In genomic region chr6:4924872-4925271, GRCh38 we compare ENCODE assay signal across 19 cellular contexts.
A peak's percentile ranks its signal among the peaks of the same experiment; 100 is the strongest.
DNase-seq lines count a peak whose midpoint lies in the region; ATAC-seq, FAIRE-seq and TF ChIP-seq lines count a peak whose summit lies in the region.
"Had no signal": no experiment of that assay in that cellular context is flagged by ENCODE, and none has a peak within 500 bp of the region (broad histone marks: within the 10 kb centered on the region; RNA-seq: fewer than 3 reads in every experiment).

No MANE protein-coding gene starts in this region.

- H3K79me2 ChIP-seq in H9 (ENCODE audit: insufficient read depth, low read length) (peaks cover 24% of the 10 kb centered on the region; the same call in 1 of the 2 replicates), H1 (ENCODE audit: control insufficient read depth in 1 of 2, insufficient read depth in 2 of 2, low read length in 2 of 2) (peaks cover 3 to 96% of the 10 kb centered on the region in 2 experiments; a peak in 3 of 4 replicates), osteoblast (ENCODE audit: insufficient read depth, low read length) (peaks cover 19% of the 10 kb centered on the region)

- H3T11ph ChIP-seq in H9 (ENCODE audit: low read length), result no peak overlapping the region

- H3K36me3 ChIP-seq in H1 (ENCODE audit: control insufficient read depth in 2 of 4, insufficient read depth in 4 of 4, low read length in 3 of 4) (no peaks in the 10 kb centered on the region), osteoblast (ENCODE audit: insufficient read depth, low read length) (no peaks in the 10 kb centered on the region), upper lobe of left lung (no peaks in the 10 kb centered on the region)

- H4K91ac ChIP-seq in H9 (ENCODE audit: insufficient read length, low read depth, low read length) (no peak overlapping the region), H1 (replicated peaks; ENCODE audit: insufficient read length, low read length) (peak overlapping the region; percentile 87)

- no peak overlapping the region for H3K9ac ChIP-seq in H9 (ENCODE audit: extremely low read depth, insufficient read length, low read length)
- no peak overlapping the region for H3K9ac ChIP-seq in H1 (replicated peaks in 1 of 4; ENCODE audit: extremely low read depth in 1 of 4, low read depth in 3 of 4, low read length in 3 of 4)

- TF ChIP-seq RAD21 in H1 (IDR thresholded peaks at IDR 0.05 in 1 of 2, conservative IDR thresholded peaks at IDR 0.05 in 1 of 2; ENCODE audit: low read depth in 2 of 2, low read length in 2 of 2), result no peak

- H2BK5ac ChIP-seq in H9 (ENCODE audit: insufficient read length, low read length), result no peak overlapping the region
- H2BK5ac ChIP-seq in H1 (ENCODE audit: low read depth, low read length), result no peak overlapping the region

- H3K4me3 Mint-ChIP-seq in H9 (no peak overlapping the region; a peak in 1 of 5 replicates), type B pancreatic cell (peak overlapping the region; percentile 77)
- H3K4me3 Mint-ChIP-seq: CD8-positive, alpha-beta T cell had no signal

- H3K4me1 Mint-ChIP-seq in H9 (peaks cover 77 to 79% of the 10 kb centered on the region in 2 experiments), type B pancreatic cell (ENCODE audit: unreplicated experiment) (peaks cover 19% of the 10 kb centered on the region)

- H3K4me1 ChIP-seq in H9 (ENCODE audit: insufficient read depth, low read length), result peaks cover 20% of the 10 kb centered on the region
- peaks cover 2 to 20% (median 18%) of the 10 kb centered on the region in 4 experiments; a peak in 6 of 7 replicates for H3K4me1 ChIP-seq in H1 (replicated peaks in 1 of 4; ENCODE audit: control insufficient read depth in 3 of 4, insufficient read depth in 4 of 4, low read length in 3 of 4)
- H3K4me1 ChIP-seq in osteoblast (ENCODE audit: insufficient read depth, low read length), result peaks cover 8% of the 10 kb centered on the region
- H3K4me1 ChIP-seq in upper lobe of left lung, result peaks cover 0 to under 1% (median 0%) of the 10 kb centered on the region in 4 donors

- H3K4me2 ChIP-seq in H9 (ENCODE audit: insufficient read depth, insufficient read length, low read length), result no peak overlapping the region
- H3K4me2 ChIP-seq in H1 (ENCODE audit: insufficient read depth in 1 of 2, low read depth in 2 of 2, low read length in 2 of 2), result 0 out of 4 replicates have a peak overlapping the region, but pooled peaks of 1 of the 2 experiments have one; percentile 12
- H3K4me2 ChIP-seq in osteoblast (ENCODE audit: insufficient read depth, low read length), result no peak overlapping the region

- H2BK20ac ChIP-seq in H9 (ENCODE audit: low read depth, low read length, poor library complexity, severe bottlenecking), result no peak overlapping the region
- H2BK20ac ChIP-seq in H1 (ENCODE audit: low read length), result no peak overlapping the region

- POLR2A ChIA-PET in H1 (lab: Charles Lee; ENCODE audit: partially characterized antibody), result interaction anchor here (1.6 kb wide), 1 partner anchor 33 kb away, joined by 4 read pairs; no protein-coding TSS in a partner anchor

- CTCF ChIA-PET in H1 (lab: Charles Lee; ENCODE audit: partially characterized antibody), result interaction anchor here (0.9 kb wide), 1 partner anchor 19 kb away, joined by 3 read pairs; no protein-coding TSS in a partner anchor

- FAIRE-seq in H1 (lab: Jason Lieb, UNC), result no peak
- FAIRE-seq: G401.6, GM18507, H54 had no signal

- H4K8ac ChIP-seq in H9 (replicated peaks; ENCODE audit: insufficient read length, low read depth, low read length) (no peak overlapping the region), H1 (ENCODE audit: extremely low read depth, insufficient read depth, low read length) (no peak overlapping the region)

- H2BK15ac ChIP-seq in H9 (ENCODE audit: low read depth, low read length), result no peak overlapping the region
- no peak overlapping the region for H2BK15ac ChIP-seq in H1 (ENCODE audit: low read length)

- H3K27me3 Mint-ChIP-seq in H9 (ENCODE audit: low read depth), result no peaks in the 10 kb centered on the region
- no peaks in the 10 kb centered on the region for H3K27me3 Mint-ChIP-seq in type B pancreatic cell

- no peak overlapping the region for H3K4ac ChIP-seq in H9 (ENCODE audit: low read depth, low read length)
- H3K4ac ChIP-seq in H1 (replicated peaks; ENCODE audit: insufficient read length, low read depth, low read length), result peak overlapping the region; percentile 91

- H2BK12ac ChIP-seq in H9 (ENCODE audit: insufficient read length, low read depth, low read length) (no peak overlapping the region), H1 (ENCODE audit: low read depth, low read length) (no peak overlapping the region)

- H4K20me1 ChIP-seq in H9 (ENCODE audit: control insufficient read depth, insufficient read depth, insufficient read length) (no peaks in the 10 kb centered on the region), H1 (replicated peaks in 1 of 2; ENCODE audit: control insufficient read depth in 1 of 2, insufficient read depth in 2 of 2, low read length in 2 of 2) (peaks cover 17 to 24% of the 10 kb centered on the region in 2 experiments), osteoblast (ENCODE audit: insufficient read depth, low read length) (peaks cover 9% of the 10 kb centered on the region)

- H3K79me1 ChIP-seq in H9 (ENCODE audit: insufficient read depth, low read depth, low read length, poor library complexity, severe bottlenecking), result peaks cover 6% of the 10 kb centered on the region
- peaks cover 11% of the 10 kb centered on the region for H3K79me1 ChIP-seq in H1 (ENCODE audit: low read depth, low read length)

- H3K4me3 ChIP-seq in H1 (ENCODE audit: extremely low read depth in 1 of 4, insufficient read depth in 2 of 4, low read depth in 3 of 4, low read length in 4 of 4), result no peak overlapping the region
- no peak overlapping the region for H3K4me3 ChIP-seq in osteoblast (ENCODE audit: insufficient read depth, low read length)
- H3K4me3 ChIP-seq in upper lobe of left lung, result no peak overlapping the region

- H3K23ac ChIP-seq in H9 (ENCODE audit: insufficient read length, low read depth, low read length) (no peak overlapping the region), H1 (ENCODE audit: insufficient read length) (no peak overlapping the region)

- H3K27ac ChIP-seq in H9 (ENCODE audit: insufficient read length, low read depth, low read length) (peak overlapping the region; percentile 3), H1 (ENCODE audit: low read depth, low read length) (no peak overlapping the region), osteoblast (ENCODE audit: low read depth, low read length) (no peak overlapping the region), upper lobe of left lung (no peak overlapping the region)

- no peak for ATAC-seq in upper lobe of left lung (ENCODE audit: low FRiP score in 2 of 2)
- ATAC-seq: CD8-positive, alpha-beta T cell; Panc1 had no signal

- no CpG with 5 or more reads among the region's 5 CpGs for WGBS in H9 (ENCODE audit: extremely low coverage, insufficient read length, low lambda C conversion rate)
- 93% methylated on average over 5 of the region's 5 CpGs; no CpG with 5 or more reads in 1 of the 2 experiments for WGBS in H1 (ENCODE audit: extremely low coverage in 1 of 2, insufficient coverage in 1 of 2, insufficient read length in 1 of 2, insufficient replicate concordance in 2 of 2, low coverage in 1 of 2, low lambda C conversion rate in 2 of 2, missing lambda C conversion rate in 1 of 2), 2 experiments
- WGBS in upper lobe of left lung, 2 donors, result 84 to 90% methylated on average over 5 of the region's 5 CpGs

- H2AK5ac ChIP-seq in H9 (ENCODE audit: insufficient read length, low read length), result no peak overlapping the region
- no peak overlapping the region for H2AK5ac ChIP-seq in H1 (ENCODE audit: low read depth, low read length)

- H3K27me3 ChIP-seq in H9 (ENCODE audit: insufficient read depth, low read length) (no peaks in the 10 kb centered on the region), H1 (replicated peaks in 1 of 4; ENCODE audit: control insufficient read depth in 3 of 4, extremely low read depth in 1 of 4, insufficient read depth in 3 of 4, low read length in 3 of 4) (no peaks in the 10 kb centered on the region), osteoblast (ENCODE audit: insufficient read depth, low read length) (no peaks in the 10 kb centered on the region), upper lobe of left lung (no peaks in the 10 kb centered on the region)

- H2AFZ ChIP-seq in H9 (ENCODE audit: low read length) (no peak overlapping the region), H1 (ENCODE audit: low read length) (no peak overlapping the region), osteoblast (ENCODE audit: low read length) (no peak overlapping the region)

- H4K5ac ChIP-seq in H9 (ENCODE audit: insufficient read length, low read depth, low read length) (no peak overlapping the region), H1 (ENCODE audit: insufficient read length, low read depth, low read length) (no peak overlapping the region)

- no peak overlapping the region for H3K18ac ChIP-seq in H9 (ENCODE audit: insufficient read length, low read depth, low read length)
- 0 out of 2 replicates have a peak overlapping the region, but pooled peaks have one; percentile 4 for H3K18ac ChIP-seq in H1 (ENCODE audit: extremely low read depth, low read length)

- peaks cover 1 to 13% (median 11%) of the 10 kb centered on the region in 3 experiments; a peak in 5 of 7 replicates for H3K36me3 Mint-ChIP-seq in H9 (ENCODE audit: insufficient read depth in 1 of 3, low read depth in 3 of 3)
- peaks cover 30% of the 10 kb centered on the region for H3K36me3 Mint-ChIP-seq in type B pancreatic cell

- TF ChIP-seq POLR2A in H1 (IDR thresholded peaks at IDR 0.05; ENCODE audit: control extremely low read depth in 1 of 2, low read depth in 2 of 2, low read length in 2 of 2) (0 out of 3 replicates have a peak, but pooled peaks of 1 of the 2 experiments have one; percentile 11), upper lobe of left lung (IDR thresholded peaks at IDR 0.05) (no peak)

- no peaks in the 10 kb centered on the region for H3K9me3 ChIP-seq in H9 (ENCODE audit: control insufficient read depth, low read depth, low read length)
- H3K9me3 ChIP-seq in H1 (ENCODE audit: insufficient read depth in 2 of 2, low read depth in 1 of 2, low read length in 1 of 2), result no peaks in the 10 kb centered on the region
- no peaks in the 10 kb centered on the region for H3K9me3 ChIP-seq in osteoblast (ENCODE audit: low read depth, low read length)
- H3K9me3 ChIP-seq in upper lobe of left lung, result no peaks in the 10 kb centered on the region

- no peak for TF ChIP-seq CTCF in H9 (conservative IDR thresholded peaks at IDR 0.05)
- no peak for TF ChIP-seq CTCF in H1 (IDR thresholded peaks at IDR 0.05; ENCODE audit: control extremely low read depth in 1 of 3, insufficient read depth in 1 of 3, low read depth in 1 of 3, low read length in 3 of 3)
- TF ChIP-seq CTCF in type B pancreatic cell (conservative IDR thresholded peaks at IDR 0.05), result no peak
- TF ChIP-seq CTCF in osteoblast (IDR thresholded peaks at IDR 0.05; ENCODE audit: extremely low read depth, low read depth, low read length), result no peak
- no peak for TF ChIP-seq CTCF in upper lobe of left lung (IDR thresholded peaks at IDR 0.05)

- H3K56ac ChIP-seq in H9 (ENCODE audit: insufficient read length, low read depth, low read length), result no peak overlapping the region
- no peak overlapping the region for H3K56ac ChIP-seq in H1 (replicated peaks; ENCODE audit: insufficient read length, low read depth, low read length)

- H2BK120ac ChIP-seq in H9 (ENCODE audit: low read depth, low read length, poor library complexity, severe bottlenecking), result no peak overlapping the region
- peak overlapping the region; percentile 61 for H2BK120ac ChIP-seq in H1 (replicated peaks; ENCODE audit: low read depth, low read length)

- peaks cover 0 to 7% of the 10 kb centered on the region in 2 experiments; a peak in 2 of 5 replicates for H3K9me3 Mint-ChIP-seq in H9
- H3K9me3 Mint-ChIP-seq in type B pancreatic cell, result no peaks in the 10 kb centered on the region
- H3K9me3 Mint-ChIP-seq: CD8-positive, alpha-beta T cell had no signal

- H3K23me2 ChIP-seq in H9 (ENCODE audit: insufficient read length, low read depth, low read length, poor library complexity, severe bottlenecking) (no peaks in the 10 kb centered on the region), H1 (ENCODE audit: low read depth, low read length) (no peaks in the 10 kb centered on the region; the same call in 1 of the 2 replicates)

- H3K14ac ChIP-seq in H9 (ENCODE audit: insufficient read depth, low read length) (no peak overlapping the region), H1 (ENCODE audit: insufficient read length) (no peak overlapping the region)

- TF ChIP-seq EP300 in H1 (IDR thresholded peaks at IDR 0.05; ENCODE audit: borderline replicate concordance in 1 of 2, low read depth in 2 of 2, low read length in 2 of 2) (no peak), upper lobe of left lung (IDR thresholded peaks at IDR 0.05) (no peak)

- peak overlapping the region; percentile 31 to 81 (median 39); a peak in 4 of 7 replicates for H3K27ac Mint-ChIP-seq in H9
- peak overlapping the region; percentile 91 for H3K27ac Mint-ChIP-seq in type B pancreatic cell
- H3K27ac Mint-ChIP-seq: CD8-positive, alpha-beta T cell had no signal

- DNase-seq in H9, result no peak
- DNase-seq in NCI-H2029 treated with DMSO at 0.1 percent for 48 hours (lab: John Stamatoyannopoulos, UW), result peak; percentile 38
- DNase-seq in H1 (ENCODE audit: low read depth in 1 of 2, low spot score in 2 of 2), result no peak
- no peak for DNase-seq in type B pancreatic cell (ENCODE audit: extremely low spot score, unreplicated experiment)
- DNase-seq in AG20443 (ENCODE audit: low spot score), result no peak
- no peak for DNase-seq in osteoblast (ENCODE audit: insufficient read length, low spot score, missing footprints)
- DNase-seq in upper lobe of left lung, result no peak
- DNase-seq: CD8-positive, alpha-beta T cell; DND-41; IMR-90; Kasumi-1; NCI-H1105 treated with DMSO at 0.1 percent for 48 hours; NCI-H187; NCI-H510A treated with DMSO at 0.1 percent for 48 hours; NCI-H82 had no signal
